7 cellular contexts compared by ENCODE assay signal in genomic region chr2:25916375-25916774, GRCh38. TPM values are rescaled to one million over a fixed set of nuclear protein-coding genes. Genes with fewer than 3 reads are reported as not detected.
A peak's percentile ranks its signal among the peaks of the same experiment; 100 is the strongest.
DNase-seq lines count a peak whose midpoint lies in the region; ATAC-seq and TF ChIP-seq lines count a peak whose summit lies in the region.
"Not testable (repeated sequence)": the region's sequence is repeated elsewhere in the genome, so short reads cannot be mapped to it uniquely, and the experiment has no call there.

No MANE protein-coding gene starts in this region.

- H3K27ac Mint-ChIP-seq in IgD-negative memory B cell = not testable (repeated sequence)
- H3K27ac Mint-ChIP-seq in activated CD4-positive, alpha-beta T cell treated with anti-CD3 and anti-CD28 coated beads, Interleukin-2, amount 10 ng/mL, durations not matched to agents 7 days and 5 days = peak overlapping the region; percentile 82
- peak overlapping the region; percentile 37 for H3K27ac Mint-ChIP-seq in activated T-cell treated with anti-CD3 and anti-CD28 coated beads, Interleukin-2, amount 50 U/mL, for 24 hours
- H3K27ac Mint-ChIP-seq in activated naive CD8-positive, alpha-beta T cell treated with anti-CD3 and anti-CD28 coated beads, Interleukin-2, amount 10 ng/mL, durations not matched to agents 7 days and 5 days = peak overlapping the region; percentile 94
- H3K27ac Mint-ChIP-seq in natural killer cell = peak overlapping the region; percentile 41 to 89

- H3K27me3 Mint-ChIP-seq in IgD-negative memory B cell; activated CD4-positive, alpha-beta T cell treated with anti-CD3 and anti-CD28 coated beads, Interleukin-2, amount 10 ng/mL, durations not matched to agents 7 days and 5 days; activated T-cell treated with anti-CD3 and anti-CD28 coated beads, Interleukin-2, amount 50 U/mL, for 24 hours; natural killer cell (ENCODE audit: low read depth in 2 of 2): not testable (repeated sequence)
- peaks cover 17% of the 10 kb centered on the region for H3K27me3 Mint-ChIP-seq in activated naive CD8-positive, alpha-beta T cell treated with anti-CD3 and anti-CD28 coated beads, Interleukin-2, amount 10 ng/mL, durations not matched to agents 7 days and 5 days

- peak; percentile 54 for ATAC-seq in activated naive CD8-positive, alpha-beta T cell treated with anti-CD3 and anti-CD28 coated beads, Interleukin-2, amount 10 ng/mL, durations not matched to agents 7 days and 5 days (ENCODE audit: low read depth)
- peak in 1 of 3 donors; percentile 57 for ATAC-seq in natural killer cell

- H3K4me3 Mint-ChIP-seq in IgD-negative memory B cell (peak overlapping the region in 3 of 4 donors; percentile 57 to 85 (median 75)), natural killer cell (peak overlapping the region; percentile 83)
- H3K4me3 Mint-ChIP-seq in activated CD4-positive, alpha-beta T cell treated with anti-CD3 and anti-CD28 coated beads, Interleukin-2, amount 10 ng/mL, durations not matched to agents 7 days and 5 days = peak overlapping the region; percentile 65
- H3K4me3 Mint-ChIP-seq in activated T-cell treated with anti-CD3 and anti-CD28 coated beads, Interleukin-2, amount 50 U/mL, for 24 hours = peak overlapping the region; percentile 70
- H3K4me3 Mint-ChIP-seq in activated naive CD8-positive, alpha-beta T cell treated with anti-CD3 and anti-CD28 coated beads, Interleukin-2, amount 10 ng/mL, durations not matched to agents 7 days and 5 days = peak overlapping the region; percentile 85

- POLR2A ChIA-PET in activated CD4-positive, alpha-beta T cell treated with anti-CD3 and anti-CD28 coated beads, Interleukin-2, amount 10 ng/mL, durations not matched to agents 7 days and 5 days (lab: Charles Lee) = not testable (repeated sequence)
- POLR2A ChIA-PET in activated naive CD8-positive, alpha-beta T cell treated with anti-CD3 and anti-CD28 coated beads, Interleukin-2, amount 10 ng/mL, durations not matched to agents 7 days and 5 days (lab: Charles Lee) = interaction anchor here (1.0 to 2.7 kb wide), 4 partner anchors 37 to 243 kb away, joined by 3 to 28 read pairs (median 4); partner anchors contain the start of genes ASXL2 and DTNB

- intact Hi-C loops in natural killer cell (cut with micrococcal nuclease) = not testable (repeated sequence)

- DNase-seq in SIG-M5 treated with dmso at 0.1 percent for 504 hours (lab: John Stamatoyannopoulos, UW; ENCODE audit: unreplicated experiment) = peak; percentile 76
- DNase-seq in activated CD4-positive, alpha-beta T cell treated with anti-CD3 and anti-CD28 coated beads, Interleukin-2, amount 10 ng/mL, durations not matched to agents 7 days and 5 days = peak; percentile 64
- peak; percentile 59 for DNase-seq in activated T-cell treated with anti-CD3 and anti-CD28 coated beads, Interleukin-2, amount 50 U/mL, for 24 hours
- DNase-seq in activated naive CD8-positive, alpha-beta T cell treated with anti-CD3 and anti-CD28 coated beads, Interleukin-2, amount 10 ng/mL, durations not matched to agents 7 days and 5 days = peak; percentile 64
- DNase-seq in natural killer cell = peak; percentile 35
- peak; percentile 2 for DNase-seq in stimulated activated CD8-positive, alpha-beta memory T cell treated with anti-CD3 and anti-CD28 coated beads, Interleukin-15, amount 100 ng/mL, for 1 hour (ENCODE audit: low read depth)

- not testable (repeated sequence) for H3K36me3 Mint-ChIP-seq in IgD-negative memory B cell; activated CD4-positive, alpha-beta T cell treated with anti-CD3 and anti-CD28 coated beads, Interleukin-2, amount 10 ng/mL, durations not matched to agents 7 days and 5 days (ENCODE audit: low read depth); activated T-cell treated with anti-CD3 and anti-CD28 coated beads, Interleukin-2, amount 50 U/mL, for 24 hours (ENCODE audit: low read depth); activated naive CD8-positive, alpha-beta T cell treated with anti-CD3 and anti-CD28 coated beads, Interleukin-2, amount 10 ng/mL, durations not matched to agents 7 days and 5 days; natural killer cell

- CTCF ChIA-PET in activated CD4-positive, alpha-beta T cell treated with anti-CD3 and anti-CD28 coated beads, Interleukin-2, amount 10 ng/mL, durations not matched to agents 7 days and 5 days (lab: Charles Lee) = interaction anchor here (0.6 kb wide), 1 partner anchor 14 kb away, joined by 3 read pairs; no protein-coding TSS in a partner anchor

- TF ChIP-seq CTCF in natural killer cell (IDR thresholded peaks at IDR 0.05) = not testable (repeated sequence)

- H3K4me1 Mint-ChIP-seq in IgD-negative memory B cell = not testable (repeated sequence)
- peaks cover 24% of the 10 kb centered on the region for H3K4me1 Mint-ChIP-seq in activated CD4-positive, alpha-beta T cell treated with anti-CD3 and anti-CD28 coated beads, Interleukin-2, amount 10 ng/mL, durations not matched to agents 7 days and 5 days
- H3K4me1 Mint-ChIP-seq in activated T-cell treated with anti-CD3 and anti-CD28 coated beads, Interleukin-2, amount 50 U/mL, for 24 hours (ENCODE audit: low read depth) = peaks cover 11% of the 10 kb centered on the region
- peaks cover 12% of the 10 kb centered on the region for H3K4me1 Mint-ChIP-seq in activated naive CD8-positive, alpha-beta T cell treated with anti-CD3 and anti-CD28 coated beads, Interleukin-2, amount 10 ng/mL, durations not matched to agents 7 days and 5 days
- H3K4me1 Mint-ChIP-seq in natural killer cell = peaks cover 8 to 10% of the 10 kb centered on the region in 2 donors

- not testable (repeated sequence) for H3K9me3 Mint-ChIP-seq in IgD-negative memory B cell; activated CD4-positive, alpha-beta T cell treated with anti-CD3 and anti-CD28 coated beads, Interleukin-2, amount 10 ng/mL, durations not matched to agents 7 days and 5 days; activated T-cell treated with anti-CD3 and anti-CD28 coated beads, Interleukin-2, amount 50 U/mL, for 24 hours; activated naive CD8-positive, alpha-beta T cell treated with anti-CD3 and anti-CD28 coated beads, Interleukin-2, amount 10 ng/mL, durations not matched to agents 7 days and 5 days; natural killer cell

RNA-seq across cellular contexts. Expression of gene ASXL2, which starts 38.1 kb away (rescaled TPM):
- 8.4 TPM for polyA plus RNA-seq in IgD-negative memory B cell
- total RNA-seq in activated CD4-positive, alpha-beta T cell treated with anti-CD3 and anti-CD28 coated beads, Interleukin-2, amount 10 ng/mL, durations not matched to agents 7 days and 5 days = 10 to 100 TPM; 39.3 to 44.4 TPM
- total RNA-seq in activated naive CD8-positive, alpha-beta T cell treated with anti-CD3 and anti-CD28 coated beads, Interleukin-2, amount 10 ng/mL, durations not matched to agents 7 days and 5 days = 10 to 100 TPM; 47.9 to 58.5 TPM
- total RNA-seq in natural killer cell = 10 to 100 TPM; 27.7 to 32.6 (median 27.8) TPM

Comparison
In these comparisons a context has a peak if more than half of its experiments do, and no peak if none do; other contexts are left out.
1. DNase-seq: peak in every context shown above with its lines; median percentile 76 in SIG-M5 treated with dmso at 0.1 percent for 504 hours; 64 in activated CD4-positive, alpha-beta T cell treated with anti-CD3 and anti-CD28 coated beads, Interleukin-2, amount 10 ng/mL, durations not matched to agents 7 days and 5 days; 64 in activated naive CD8-positive, alpha-beta T cell treated with anti-CD3 and anti-CD28 coated beads, Interleukin-2, amount 10 ng/mL, durations not matched to agents 7 days and 5 days; 59 in activated T-cell treated with anti-CD3 and anti-CD28 coated beads, Interleukin-2, amount 50 U/mL, for 24 hours; 35 in natural killer cell; 2 in stimulated activated CD8-positive, alpha-beta memory T cell treated with anti-CD3 and anti-CD28 coated beads, Interleukin-15, amount 100 ng/mL, for 1 hour.